In the genomic region with DNA sequence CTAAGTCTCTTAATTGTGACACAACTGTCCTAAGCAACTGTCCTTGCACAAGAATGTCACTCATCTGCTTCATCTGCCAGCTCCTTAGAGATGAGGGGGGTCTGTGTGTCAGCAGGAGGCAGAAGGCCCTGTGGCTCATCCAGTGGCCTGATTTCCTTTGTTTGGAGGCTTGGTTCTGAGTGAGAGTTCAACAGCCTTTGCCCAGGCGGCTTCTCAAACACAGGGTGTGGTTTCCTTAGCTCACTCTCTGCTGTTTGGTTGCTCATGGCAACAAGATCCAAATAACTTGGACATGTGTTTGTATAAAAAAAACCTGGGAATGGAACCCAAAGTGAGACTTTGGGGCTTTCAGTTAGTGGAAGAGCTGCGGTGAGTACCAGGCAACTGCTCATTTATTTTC, we compare ENCODE assay signal across 10 cellular contexts. TPM values are rescaled to one million over a fixed set of nuclear protein-coding genes. Genes with fewer than 3 reads are reported as not detected.
DNase-seq lines count a peak whose midpoint lies in the region; ATAC-seq and TF ChIP-seq lines count a peak whose summit lies in the region.
"Had no signal": no experiment of that assay in that cellular context is flagged by ENCODE, and none has a peak within 500 bp of the region (broad histone marks: within the 10 kb centered on the region; RNA-seq: fewer than 3 reads in every experiment).

No MANE protein-coding gene starts in this region.

- H3K9me3 ChIP-seq in osteoblast (ENCODE audit: low read depth, low read length) = no peaks in the 10 kb centered on the region
- H3K9me3 ChIP-seq: neutrophil had no signal

- no peaks in the 10 kb centered on the region for H3K27me3 Mint-ChIP-seq in T-cell

- H3K9me3 Mint-ChIP-seq in T-cell = no peaks in the 10 kb centered on the region

- ATAC-seq in T-cell (replicated peaks in 1 of 4) (peak in 3 of 4 experiments; percentile 36 to 67 (median 39)), HG03097 (IDR thresholded peaks at IDR 0.05; ENCODE audit: low FRiP score, unreplicated experiment) (no peak)
- ATAC-seq in stimulated activated naive CD8-positive, alpha-beta T cell treated with anti-CD3 and anti-CD28 coated beads, Interleukin-15, Interleukin-2, amounts not matched to agents 100 U/mL and 50 U/mL, for 24 hours = no peak

- TF ChIP-seq CTCF in osteoblast (IDR thresholded peaks at IDR 0.05; ENCODE audit: extremely low read depth, low read depth, low read length) = no peak

- peak overlapping the region; percentile 60 for H3K27ac ChIP-seq in osteoblast (ENCODE audit: low read depth, low read length)
- H3K27ac ChIP-seq: neutrophil had no signal

- H4K20me1 ChIP-seq in osteoblast (ENCODE audit: insufficient read depth, low read length) = no peaks in the 10 kb centered on the region

- peaks cover 22 to 41% (median 32%) of the 10 kb centered on the region in 3 donors for H3K4me1 Mint-ChIP-seq in T-cell

- no peak overlapping the region for H3K4me2 ChIP-seq in osteoblast (ENCODE audit: insufficient read depth, low read length)

- H3K27ac Mint-ChIP-seq in T-cell = peak overlapping the region; percentile 82 to 84

- H3K27me3 ChIP-seq in osteoblast (ENCODE audit: insufficient read depth, low read length) = peaks cover 2% of the 10 kb centered on the region
- H3K27me3 ChIP-seq: neutrophil had no signal

- H3K79me2 ChIP-seq in osteoblast (ENCODE audit: insufficient read depth, low read length) = no peaks in the 10 kb centered on the region

- peaks cover 32% of the 10 kb centered on the region for H3K4me1 ChIP-seq in osteoblast (ENCODE audit: insufficient read depth, low read length)

- peaks cover 20% of the 10 kb centered on the region for H3K36me3 ChIP-seq in osteoblast (ENCODE audit: insufficient read depth, low read length)
- H3K36me3 ChIP-seq: neutrophil had no signal

- H3K4me3 Mint-ChIP-seq in T-cell = peak overlapping the region in 2 of 3 donors; percentile 6 to 36

- no peak overlapping the region for H2AFZ ChIP-seq in osteoblast (ENCODE audit: low read length)

- CTCF ChIA-PET in T-cell (lab: Charles Lee) = interaction anchor here in 1 of 2 donors (2.3 kb wide), 1 partner anchor 176 kb away, joined by 12 read pairs; no protein-coding TSS in a partner anchor

- POLR2A ChIA-PET in T-cell (lab: Charles Lee) = no interaction called here

- H3K36me3 Mint-ChIP-seq in T-cell = no peaks in the 10 kb centered on the region

- DNase-seq in ELF-1 (ENCODE audit: low read depth, low spot score) = peak; percentile 64
- peak in 16 of 34 experiments; percentile 1 to 29 (median 10) for DNase-seq in T-cell
- peak; percentile 82 for DNase-seq in fibroblast of peridontal ligament (ENCODE audit: extremely low read depth)
- DNase-seq in osteoblast (ENCODE audit: insufficient read length, low spot score, missing footprints) = peak; percentile 81
- DNase-seq in NCI-H2227 treated with DMSO at 0.1 percent for 48 hours (lab: John Stamatoyannopoulos, UW) = no peak
- DNase-seq in NCI-H524 treated with DMSO at 0.1 percent for 48 hours (lab: John Stamatoyannopoulos, UW) = no peak
- DNase-seq in stimulated activated naive CD8-positive, alpha-beta T cell treated with anti-CD3 and anti-CD28 coated beads, Interleukin-15, Interleukin-2, amounts not matched to agents 100 U/mL and 50 U/mL, for 24 hours = no peak
- DNase-seq: stimulated activated naive CD4-positive, alpha-beta T cell treated with Interleukin-2 at 50 U/mL for 16 hours had no signal

- H3K4me3 ChIP-seq in osteoblast (ENCODE audit: insufficient read depth, low read length) = no peak overlapping the region

RNA-seq across cellular contexts. Expression of a gene that starts 46.6 kb away (rescaled TPM):
- 10 to 100 TPM in 2 of 5 donors, 1 to 10 TPM in 3; 6.5 to 10.5 (median 9.7) TPM for total RNA-seq in T-cell
- total RNA-seq in osteoblast = 19.2 and 23.6 TPM in 2 replicates

RNA-seq across cellular contexts. Expression of a gene that starts 57.2 kb away (rescaled TPM):
- total RNA-seq in T-cell (10 to 100 TPM; 14.1 to 32.8 (median 26.0) TPM), osteoblast (51.8 and 68.7 TPM in 2 replicates)

Comparison
In these comparisons a context has a peak if more than half of its experiments do, and no peak if none do; other contexts are left out.
1. DNase-seq: peak in ELF-1 (single experiment), fibroblast of peridontal ligament (single experiment) and osteoblast (single experiment); none in NCI-H2227 treated with DMSO at 0.1 percent for 48 hours (single experiment), NCI-H524 treated with DMSO at 0.1 percent for 48 hours (single experiment) and stimulated activated naive CD8-positive, alpha-beta T cell treated with anti-CD3 and anti-CD28 coated beads, Interleukin-15, Interleukin-2, amounts not matched to agents 100 U/mL and 50 U/mL, for 24 hours (single experiment).
2. ATAC-seq: peak in T-cell (3 of 4); none in stimulated activated naive CD8-positive, alpha-beta T cell treated with anti-CD3 and anti-CD28 coated beads, Interleukin-15, Interleukin-2, amounts not matched to agents 100 U/mL and 50 U/mL, for 24 hours (single experiment) and HG03097 (single experiment).